ENCODE assay signal across 18 cellular contexts in the genomic region with DNA sequence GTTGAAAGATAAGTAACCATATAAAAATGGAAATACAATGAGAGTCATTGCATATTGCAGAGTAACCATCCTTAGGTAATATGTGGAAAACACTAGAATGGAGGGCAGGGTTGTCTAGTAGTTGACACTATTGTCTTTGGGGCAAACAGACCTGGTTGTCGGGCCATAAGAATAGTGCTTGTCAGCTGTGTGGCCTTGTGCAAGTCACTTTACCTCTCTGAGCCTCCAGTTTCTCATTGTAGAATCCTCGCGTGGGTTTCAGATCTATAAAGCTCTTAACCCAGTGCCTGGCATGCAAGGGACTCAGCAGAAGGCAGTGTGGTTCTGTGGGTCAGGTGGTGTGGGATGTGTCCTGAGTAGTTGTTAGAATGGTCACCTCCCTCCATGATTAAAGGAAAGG. TPM values are rescaled to one million over a fixed set of nuclear protein-coding genes. Genes with fewer than 3 reads are reported as not detected.
DNase-seq lines count a peak whose midpoint lies in the region; ATAC-seq and TF ChIP-seq lines count a peak whose summit lies in the region.
"Had no signal": no experiment of that assay in that cellular context is flagged by ENCODE, and none has a peak within 500 bp of the region (broad histone marks: within the 10 kb centered on the region; RNA-seq: fewer than 3 reads in every experiment).

No MANE protein-coding gene starts in this region.

- BruUV-seq in Calu3 (replicated peaks; lab: Mats Ljungman, UMichigan): no TSS peak

- H3K4me2 ChIP-seq in GM23338: no peak overlapping the region
- H3K4me2 ChIP-seq: BLaER1 treated with 17β-estradiol and CSF1 and Interleukin-3, amounts not matched to agents 10 nM and 100 nM had no signal

- CTCF ChIA-PET in Calu3 (lab: Charles Lee): interaction anchor here (0.7 kb wide), 1 partner anchor 429 kb away, joined by 7 read pairs; no protein-coding TSS in a partner anchor

- no peaks in the 10 kb centered on the region for H3K9me3 Mint-ChIP-seq in activated T-cell treated with anti-CD3 and anti-CD28 coated beads, Interleukin-2, amount 50 U/mL, for 24 hours
- no peaks in the 10 kb centered on the region for H3K9me3 Mint-ChIP-seq in activated T-cell treated with anti-CD3 and anti-CD28 coated beads, Interleukin-2, amount 50 U/mL, for 4 hours
- H3K9me3 Mint-ChIP-seq in Calu3 (ENCODE audit: low read depth, unreplicated experiment) (no peaks in the 10 kb centered on the region), GM23338 (no peaks in the 10 kb centered on the region)
- H3K9me3 Mint-ChIP-seq in central memory CD8-positive, alpha-beta T cell: no peaks in the 10 kb centered on the region
- no peaks in the 10 kb centered on the region for H3K9me3 Mint-ChIP-seq in stimulated activated naive B cell treated with anti-CD40 and anti-IgM and Interleukin-4, amounts not matched to agents 10 μg/mL and 1 μg/mL and 100 μg/mL, for 72 hours
- H3K9me3 Mint-ChIP-seq: CD4-positive, CD25-positive, alpha-beta regulatory T cell; HFFc6 had no signal

- H3K4me1 ChIP-seq in GM23338 (ENCODE audit: insufficient read depth): no peaks in the 10 kb centered on the region
- H3K4me1 ChIP-seq: BLaER1 treated with 17β-estradiol and CSF1 and Interleukin-3, amounts not matched to agents 10 nM and 100 nM; HAP-1 had no signal

- no peak for ATAC-seq in activated T-cell treated with anti-CD3 and anti-CD28 coated beads, Interleukin-2, amount 50 U/mL, for 4 hours
- ATAC-seq in central memory CD8-positive, alpha-beta T cell (replicated peaks; ENCODE audit: extremely low read depth, poor library complexity, severe bottlenecking): no peak
- no peak for ATAC-seq in stimulated activated naive B cell treated with anti-CD40 and anti-IgM and Interleukin-4, amounts not matched to agents 10 μg/mL and 1 μg/mL and 100 μg/mL, for 72 hours (replicated peaks)
- no peak for ATAC-seq in GM23338

- no peak overlapping the region for H2AFZ ChIP-seq in GM23338

- intact Hi-C loops in Calu3 (cut with micrococcal nuclease; ENCODE audit: unreplicated experiment): no loop called here

- H3K27ac Mint-ChIP-seq in activated T-cell treated with anti-CD3 and anti-CD28 coated beads, Interleukin-2, amount 50 U/mL, for 24 hours: peak overlapping the region; percentile 57
- H3K27ac Mint-ChIP-seq in Calu3 (ENCODE audit: unreplicated experiment) (peak overlapping the region; percentile 5), GM23338 (no peak overlapping the region)
- H3K27ac Mint-ChIP-seq in central memory CD8-positive, alpha-beta T cell (ENCODE audit: low read depth): peak overlapping the region; percentile 63
- peak overlapping the region; percentile 20 for H3K27ac Mint-ChIP-seq in stimulated activated naive B cell treated with anti-CD40 and anti-IgM and Interleukin-4, amounts not matched to agents 10 μg/mL and 1 μg/mL and 100 μg/mL, for 72 hours
- H3K27ac Mint-ChIP-seq: HFFc6 had no signal

- H3K4me3 ChIP-seq in GM23338: no peak overlapping the region
- H3K4me3 ChIP-seq: BLaER1 treated with 17β-estradiol and CSF1 and Interleukin-3, amounts not matched to agents 10 nM and 100 nM; HAP-1 had no signal

- peaks cover 16% of the 10 kb centered on the region for H4K20me1 ChIP-seq in GM23338 (replicated peaks; ENCODE audit: insufficient read depth)

- no peaks in the 10 kb centered on the region for H3F3A ChIP-seq in GM23338 (replicated peaks; ENCODE audit: low read depth)

- H3K4me3 Mint-ChIP-seq in activated T-cell treated with anti-CD3 and anti-CD28 coated beads, Interleukin-2, amount 50 U/mL, for 24 hours: no peak overlapping the region
- no peak overlapping the region for H3K4me3 Mint-ChIP-seq in activated T-cell treated with anti-CD3 and anti-CD28 coated beads, Interleukin-2, amount 50 U/mL, for 4 hours
- H3K4me3 Mint-ChIP-seq in Calu3 (ENCODE audit: low read depth, unreplicated experiment) (no peak overlapping the region), GM23338 (no peak overlapping the region)
- H3K4me3 Mint-ChIP-seq in central memory CD8-positive, alpha-beta T cell: no peak overlapping the region
- H3K4me3 Mint-ChIP-seq in stimulated activated naive B cell treated with anti-CD40 and anti-IgM and Interleukin-4, amounts not matched to agents 10 μg/mL and 1 μg/mL and 100 μg/mL, for 72 hours: no peak overlapping the region
- H3K4me3 Mint-ChIP-seq: CD4-positive, CD25-positive, alpha-beta regulatory T cell; HFFc6 had no signal

- peak; percentile 23 for DNase-seq in activated T-cell treated with anti-CD3 and anti-CD28 coated beads, Interleukin-2, amount 50 U/mL, for 24 hours
- no peak for DNase-seq in activated T-cell treated with anti-CD3 and anti-CD28 coated beads, Interleukin-2, amount 50 U/mL, for 4 hours
- DNase-seq in Calu3 (no peak), COLO668 (lab: John Stamatoyannopoulos, UW; ENCODE audit: unreplicated experiment) (no peak), GM23338 (ENCODE audit: low spot score) (no peak), mucosa of gallbladder (ENCODE audit: low spot score) (no peak)
- no peak for DNase-seq in central memory CD8-positive, alpha-beta T cell (ENCODE audit: low spot score in 2 of 2)
- DNase-seq in stimulated activated naive B cell treated with anti-CD40 and anti-IgM and Interleukin-4, amounts not matched to agents 10 μg/mL and 1 μg/mL and 100 μg/mL, for 72 hours: no peak
- DNase-seq: 8988T; ACHN; CD4-positive, CD25-positive, alpha-beta regulatory T cell; COR-L47; DND-41; GDM1; HFFc6 had no signal

- H3K9me2 ChIP-seq in GM23338 (ENCODE audit: insufficient read depth): no peaks in the 10 kb centered on the region

- TF ChIP-seq CTCF in Calu3 (IDR thresholded peaks at IDR 0.05; ENCODE audit: unreplicated experiment): no peak
- TF ChIP-seq CTCF in GM23338 (conservative IDR thresholded peaks at IDR 0.05; ENCODE audit: low read depth in 2 of 2): no peak

- H3K27me3 ChIP-seq in GM23338 (ENCODE audit: insufficient read depth): no peaks in the 10 kb centered on the region
- H3K27me3 ChIP-seq: BLaER1 treated with 17β-estradiol and CSF1 and Interleukin-3, amounts not matched to agents 10 nM and 100 nM had no signal

- H3K36me3 Mint-ChIP-seq in activated T-cell treated with anti-CD3 and anti-CD28 coated beads, Interleukin-2, amount 50 U/mL, for 24 hours (ENCODE audit: low read depth): peaks cover 96% of the 10 kb centered on the region
- H3K36me3 Mint-ChIP-seq in activated T-cell treated with anti-CD3 and anti-CD28 coated beads, Interleukin-2, amount 50 U/mL, for 4 hours (ENCODE audit: insufficient read depth): peaks cover 31% of the 10 kb centered on the region
- H3K36me3 Mint-ChIP-seq in Calu3 (ENCODE audit: insufficient read depth, unreplicated experiment) (peaks cover 15% of the 10 kb centered on the region), GM23338 (ENCODE audit: low read depth) (peaks cover 77% of the 10 kb centered on the region)
- peaks cover 65% of the 10 kb centered on the region for H3K36me3 Mint-ChIP-seq in central memory CD8-positive, alpha-beta T cell (ENCODE audit: insufficient read depth)
- peaks cover 34 to 50% of the 10 kb centered on the region in 2 donors for H3K36me3 Mint-ChIP-seq in stimulated activated naive B cell treated with anti-CD40 and anti-IgM and Interleukin-4, amounts not matched to agents 10 μg/mL and 1 μg/mL and 100 μg/mL, for 72 hours

- H3K79me2 ChIP-seq in GM23338 (replicated peaks; ENCODE audit: insufficient read depth): no peaks in the 10 kb centered on the region

- H3K4me1 Mint-ChIP-seq in activated T-cell treated with anti-CD3 and anti-CD28 coated beads, Interleukin-2, amount 50 U/mL, for 24 hours (ENCODE audit: low read depth): no peaks in the 10 kb centered on the region
- no peaks in the 10 kb centered on the region for H3K4me1 Mint-ChIP-seq in activated T-cell treated with anti-CD3 and anti-CD28 coated beads, Interleukin-2, amount 50 U/mL, for 4 hours (ENCODE audit: low read depth)
- H3K4me1 Mint-ChIP-seq in Calu3 (ENCODE audit: low read depth, unreplicated experiment) (no peaks in the 10 kb centered on the region), GM23338 (no peaks in the 10 kb centered on the region)
- no peaks in the 10 kb centered on the region for H3K4me1 Mint-ChIP-seq in central memory CD8-positive, alpha-beta T cell
- peaks cover 0 to 1% of the 10 kb centered on the region in 2 donors for H3K4me1 Mint-ChIP-seq in stimulated activated naive B cell treated with anti-CD40 and anti-IgM and Interleukin-4, amounts not matched to agents 10 μg/mL and 1 μg/mL and 100 μg/mL, for 72 hours
- H3K4me1 Mint-ChIP-seq: CD4-positive, CD25-positive, alpha-beta regulatory T cell had no signal

- peaks cover 36% of the 10 kb centered on the region for H3K36me3 ChIP-seq in GM23338 (ENCODE audit: insufficient read depth)

- no peaks in the 10 kb centered on the region for H3K27me3 Mint-ChIP-seq in activated T-cell treated with anti-CD3 and anti-CD28 coated beads, Interleukin-2, amount 50 U/mL, for 24 hours
- no peaks in the 10 kb centered on the region for H3K27me3 Mint-ChIP-seq in activated T-cell treated with anti-CD3 and anti-CD28 coated beads, Interleukin-2, amount 50 U/mL, for 4 hours (ENCODE audit: low read depth)
- no peaks in the 10 kb centered on the region for H3K27me3 Mint-ChIP-seq in Calu3 (ENCODE audit: unreplicated experiment)
- H3K27me3 Mint-ChIP-seq in central memory CD8-positive, alpha-beta T cell: no peaks in the 10 kb centered on the region
- no peaks in the 10 kb centered on the region for H3K27me3 Mint-ChIP-seq in stimulated activated naive B cell treated with anti-CD40 and anti-IgM and Interleukin-4, amounts not matched to agents 10 μg/mL and 1 μg/mL and 100 μg/mL, for 72 hours
- H3K27me3 Mint-ChIP-seq in GM23338 (ENCODE audit: insufficient read depth, low read depth, poor library complexity): peaks cover 7% of the 10 kb centered on the region
- H3K27me3 Mint-ChIP-seq: CD4-positive, CD25-positive, alpha-beta regulatory T cell had no signal

- H3K27ac ChIP-seq in GM23338 (ENCODE audit: low read depth): no peak overlapping the region
- H3K27ac ChIP-seq: BLaER1 treated with 17β-estradiol and CSF1 and Interleukin-3, amounts not matched to agents 10 nM and 100 nM; HL-60 had no signal

TF ChIP-seq in GM23338, 12 proteins besides CTCF, POLR2A, EP300 and RAD21 (continues in another document):
- no peak for TF ChIP-seq ZNF331 (CRISPR knock-in tag; IDR thresholded peaks at IDR 0.05; ENCODE audit: low read depth)
- TF ChIP-seq STAT1 (IDR thresholded peaks at IDR 0.05; ENCODE audit: unreplicated experiment): no peak

RNA-seq across cellular contexts. Expression of gene MRPS25, which starts 32.0 kb away (rescaled TPM):
- total RNA-seq in activated T-cell treated with anti-CD3 and anti-CD28 coated beads, Interleukin-2, amount 50 U/mL, for 4 hours: 10 to 100 TPM; 76.2 to 87.3 (median 81.1) TPM
- 51.8 and 56.6 TPM in 2 replicates for total RNA-seq in Calu3 (2022)
- 41.0 and 47.9 TPM in 2 replicates for total RNA-seq in GM23338 (2014; rRNA removed; shearing (Covaris generic))
- 61.1 and 75.0 TPM in 2 replicates for polyA plus RNA-seq in GM23338 (2016; fragmentation: Nextera tagmentation; extraction: Ambion mirVana)
- 48.8 TPM for total RNA-seq in mucosa of gallbladder
